1 cellular context compared by ENCODE assay signal in the genomic region with DNA sequence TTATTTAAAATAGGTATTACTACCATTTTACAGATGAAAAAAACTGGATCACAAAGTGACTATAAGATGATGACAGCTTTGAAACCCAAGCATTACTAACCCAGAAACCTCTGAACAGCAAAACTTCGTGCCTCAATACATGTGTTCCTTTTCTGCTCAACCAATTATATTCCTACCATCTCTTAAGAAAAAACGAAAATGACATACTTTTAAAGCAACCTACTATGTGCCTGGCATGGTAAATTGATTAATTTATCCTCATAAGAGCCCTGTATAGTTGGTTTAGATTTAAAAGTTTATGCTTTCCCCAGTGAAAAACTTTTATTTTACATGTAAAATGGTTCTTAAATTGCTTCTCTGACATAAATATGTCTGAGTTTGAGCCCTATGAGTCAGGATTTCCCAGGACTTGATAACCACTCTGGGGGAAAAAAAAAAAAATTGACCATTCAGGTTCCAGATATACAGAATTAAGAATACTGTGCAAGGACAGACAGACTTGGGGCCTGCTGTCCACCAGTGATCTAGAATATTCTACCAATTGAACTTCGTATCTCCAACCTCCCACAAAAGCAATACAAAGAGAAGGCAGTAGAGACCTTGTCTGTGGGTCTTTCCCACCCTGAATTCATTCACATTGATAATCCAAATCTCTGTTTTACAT.
TF ChIP-seq lines count a peak whose summit lies in the region.

No MANE protein-coding gene starts in this region.

TF ChIP-seq in GM23338, 12 proteins besides CTCF, POLR2A, EP300 and RAD21 (continued from another document):
- TF ChIP-seq EZH2 (IDR thresholded peaks at IDR 0.05; ENCODE audit: low read depth, unreplicated experiment) = no peak
- TF ChIP-seq ZNF114 (CRISPR knock-in tag; IDR thresholded peaks at IDR 0.05) = no peak
- TF ChIP-seq POLR2AphosphoS5 (IDR thresholded peaks at IDR 0.05; ENCODE audit: low read depth) = no peak
- TF ChIP-seq JUNB (IDR thresholded peaks at IDR 0.05; ENCODE audit: unreplicated experiment) = no peak
- TF ChIP-seq, protein P1, sequence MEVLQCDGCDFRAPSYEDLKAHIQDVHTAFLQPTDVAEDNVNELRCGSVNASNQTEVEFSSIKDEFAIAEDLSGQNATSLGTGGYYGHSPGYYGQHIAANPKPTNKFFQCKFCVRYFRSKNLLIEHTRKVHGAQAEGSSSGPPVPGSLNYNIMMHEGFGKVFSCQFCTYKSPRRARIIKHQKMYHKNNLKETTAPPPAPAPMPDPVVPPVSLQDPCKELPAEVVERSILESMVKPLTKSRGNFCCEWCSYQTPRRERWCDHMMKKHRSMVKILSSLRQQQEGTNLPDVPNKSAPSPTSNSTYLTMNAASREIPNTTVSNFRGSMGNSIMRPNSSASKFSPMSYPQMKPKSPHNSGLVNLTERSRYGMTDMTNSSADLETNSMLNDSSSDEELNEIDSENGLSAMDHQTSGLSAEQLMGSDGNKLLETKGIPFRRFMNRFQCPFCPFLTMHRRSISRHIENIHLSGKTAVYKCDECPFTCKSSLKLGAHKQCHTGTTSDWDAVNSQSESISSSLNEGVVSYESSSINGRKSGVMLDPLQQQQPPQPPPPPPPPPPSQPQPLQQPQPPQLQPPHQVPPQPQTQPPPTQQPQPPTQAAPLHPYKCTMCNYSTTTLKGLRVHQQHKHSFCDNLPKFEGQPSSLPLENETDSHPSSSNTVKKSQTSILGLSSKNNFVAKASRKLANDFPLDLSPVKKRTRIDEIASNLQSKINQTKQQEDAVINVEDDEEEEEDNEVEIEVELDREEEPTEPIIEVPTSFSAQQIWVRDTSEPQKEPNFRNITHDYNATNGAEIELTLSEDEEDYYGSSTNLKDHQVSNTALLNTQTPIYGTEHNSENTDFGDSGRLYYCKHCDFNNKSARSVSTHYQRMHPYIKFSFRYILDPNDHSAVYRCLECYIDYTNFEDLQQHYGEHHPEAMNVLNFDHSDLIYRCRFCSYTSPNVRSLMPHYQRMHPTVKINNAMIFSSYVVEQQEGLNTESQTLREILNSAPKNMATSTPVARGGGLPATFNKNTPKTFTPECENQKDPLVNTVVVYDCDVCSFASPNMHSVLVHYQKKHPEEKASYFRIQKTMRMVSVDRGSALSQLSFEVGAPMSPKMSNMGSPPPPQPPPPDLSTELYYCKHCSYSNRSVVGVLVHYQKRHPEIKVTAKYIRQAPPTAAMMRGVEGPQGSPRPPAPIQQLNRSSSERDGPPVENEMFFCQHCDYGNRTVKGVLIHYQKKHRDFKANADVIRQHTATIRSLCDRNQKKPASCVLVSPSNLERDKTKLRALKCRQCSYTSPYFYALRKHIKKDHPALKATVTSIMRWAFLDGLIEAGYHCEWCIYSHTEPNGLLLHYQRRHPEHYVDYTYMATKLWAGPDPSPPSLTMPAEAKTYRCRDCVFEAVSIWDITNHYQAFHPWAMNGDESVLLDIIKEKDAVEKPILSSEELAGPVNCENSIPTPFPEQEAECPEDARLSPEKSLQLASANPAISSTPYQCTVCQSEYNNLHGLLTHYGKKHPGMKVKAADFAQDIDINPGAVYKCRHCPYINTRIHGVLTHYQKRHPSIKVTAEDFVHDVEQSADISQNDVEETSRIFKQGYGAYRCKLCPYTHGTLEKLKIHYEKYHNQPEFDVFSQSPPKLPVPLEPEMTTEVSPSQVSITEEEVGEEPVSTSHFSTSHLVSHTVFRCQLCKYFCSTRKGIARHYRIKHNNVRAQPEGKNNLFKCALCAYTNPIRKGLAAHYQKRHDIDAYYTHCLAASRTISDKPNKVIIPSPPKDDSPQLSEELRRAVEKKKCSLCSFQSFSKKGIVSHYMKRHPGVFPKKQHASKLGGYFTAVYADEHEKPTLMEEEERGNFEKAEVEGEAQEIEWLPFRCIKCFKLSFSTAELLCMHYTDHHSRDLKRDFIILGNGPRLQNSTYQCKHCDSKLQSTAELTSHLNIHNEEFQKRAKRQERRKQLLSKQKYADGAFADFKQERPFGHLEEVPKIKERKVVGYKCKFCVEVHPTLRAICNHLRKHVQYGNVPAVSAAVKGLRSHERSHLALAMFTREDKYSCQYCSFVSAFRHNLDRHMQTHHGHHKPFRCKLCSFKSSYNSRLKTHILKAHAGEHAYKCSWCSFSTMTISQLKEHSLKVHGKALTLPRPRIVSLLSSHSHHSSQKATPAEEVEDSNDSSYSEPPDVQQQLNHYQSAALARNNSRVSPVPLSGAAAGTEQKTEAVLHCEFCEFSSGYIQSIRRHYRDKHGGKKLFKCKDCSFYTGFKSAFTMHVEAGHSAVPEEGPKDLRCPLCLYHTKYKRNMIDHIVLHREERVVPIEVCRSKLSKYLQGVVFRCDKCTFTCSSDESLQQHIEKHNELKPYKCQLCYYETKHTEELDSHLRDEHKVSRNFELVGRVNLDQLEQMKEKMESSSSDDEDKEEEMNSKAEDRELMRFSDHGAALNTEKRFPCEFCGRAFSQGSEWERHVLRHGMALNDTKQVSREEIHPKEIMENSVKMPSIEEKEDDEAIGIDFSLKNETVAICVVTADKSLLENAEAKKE (CRISPR knock-in tag; IDR thresholded peaks at IDR 0.05) = no peak
